ENCODE assay signal across 21 cellular contexts in the genomic region with DNA sequence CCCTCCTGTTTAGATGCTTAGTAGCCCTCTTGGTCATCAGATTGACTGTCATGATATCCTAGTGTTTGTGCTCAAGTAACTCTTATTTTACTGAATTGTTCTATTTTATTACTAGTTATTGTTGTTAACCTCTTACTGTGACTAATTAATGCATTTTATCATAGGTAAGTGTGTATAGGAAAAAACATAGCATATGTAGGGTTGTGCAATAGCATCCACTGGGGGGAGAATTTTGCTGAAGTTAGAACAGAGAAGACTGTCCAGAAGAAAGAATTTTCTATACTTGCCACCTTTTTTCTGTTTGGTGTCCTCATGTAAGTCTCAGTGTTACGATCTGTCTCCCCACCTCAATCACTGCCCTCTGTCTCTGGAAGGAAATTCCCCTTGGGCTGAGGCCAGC.
"Had no signal": no experiment of that assay in that cellular context is flagged by ENCODE, and none has a peak within 500 bp of the region (broad histone marks: within the 10 kb centered on the region; RNA-seq: fewer than 3 reads in every experiment).

No MANE protein-coding gene starts in this region.

- H3K36me3 ChIP-seq: esophagus muscularis mucosa, gastrocnemius medialis, heart right ventricle, sigmoid colon, tibial nerve, upper lobe of right lung, vagina had no signal

- H3K4me3 ChIP-seq: esophagus muscularis mucosa, gastrocnemius medialis, heart right ventricle, mucosa of descending colon, sigmoid colon, skin epidermis, testis, tibial nerve, upper lobe of right lung, vagina had no signal

- H3K4me1 ChIP-seq: esophagus muscularis mucosa, gastrocnemius medialis, sigmoid colon, tibial nerve, upper lobe of right lung, vagina had no signal

- H3K36me3 Mint-ChIP-seq: natural killer cell had no signal

- H3K9me3 Mint-ChIP-seq: effector memory CD8-positive, alpha-beta T cell; natural killer cell; stimulated activated naive CD8-positive, alpha-beta T cell treated with anti-CD3 and anti-CD28 coated beads, Interleukin-15, amount 100 ng/mL, for 72 hours had no signal

- H3K4me1 Mint-ChIP-seq: neural crest cell had no signal

- H3K27me3 ChIP-seq: testis, upper lobe of right lung, vagina had no signal

- H3K27ac ChIP-seq: epithelial cell of prostate, esophagus muscularis mucosa, gastrocnemius medialis, heart right ventricle, sigmoid colon, skin epidermis, testis, tibial nerve, upper lobe of right lung, vagina had no signal

- ATAC-seq: effector memory CD8-positive, alpha-beta T cell; gastrocnemius medialis; heart right ventricle; left lobe of liver; mucosa of descending colon; stimulated activated naive CD8-positive, alpha-beta T cell treated with anti-CD3 and anti-CD28 coated beads, Interleukin-15, amount 100 ng/mL, for 72 hours; upper lobe of right lung had no signal

- H3K9me3 ChIP-seq: esophagus muscularis mucosa, gastrocnemius medialis, heart right ventricle, mucosa of descending colon, sigmoid colon, testis, tibial nerve, upper lobe of right lung, vagina had no signal

- H3K4me3 Mint-ChIP-seq: effector memory CD8-positive, alpha-beta T cell; natural killer cell; neural crest cell; stimulated activated naive CD8-positive, alpha-beta T cell treated with anti-CD3 and anti-CD28 coated beads, Interleukin-15, amount 100 ng/mL, for 72 hours had no signal

- H3K27ac Mint-ChIP-seq: effector memory CD8-positive, alpha-beta T cell; natural killer cell; stimulated activated naive CD8-positive, alpha-beta T cell treated with anti-CD3 and anti-CD28 coated beads, Interleukin-15, amount 100 ng/mL, for 72 hours had no signal

- DNase-seq: effector memory CD8-positive, alpha-beta T cell; gastrocnemius medialis; heart right ventricle; hypothalamus; islet precursor cell; mammary epithelial cell; mucosa of descending colon; natural killer cell; posterior cingulate gyrus; sigmoid colon; stimulated activated CD4-positive, alpha-beta T cell treated with anti-CD3 and anti-CD28 coated beads, Interleukin-2, amount 100 ng/mL, for 48 hours; stimulated activated naive CD8-positive, alpha-beta T cell treated with anti-CD3 and anti-CD28 coated beads, Interleukin-15, amount 100 ng/mL, for 72 hours; testis; upper lobe of right lung had no signal
